In genomic region chr22:17844150-17844549, GRCh38 we compare ENCODE assay signal across 21 cellular contexts.
A peak's percentile ranks its signal among the peaks of the same experiment; 100 is the strongest.
DNase-seq lines count a peak whose midpoint lies in the region; ATAC-seq and TF ChIP-seq lines count a peak whose summit lies in the region.
"Had no signal": no experiment of that assay in that cellular context is flagged by ENCODE, and none has a peak within 500 bp of the region (broad histone marks: within the 10 kb centered on the region; RNA-seq: fewer than 3 reads in every experiment).

No MANE protein-coding gene starts in this region.

- H3K36me3 Mint-ChIP-seq in IgD-negative memory B cell: peaks cover 3% of the 10 kb centered on the region
- peaks cover 35 to 63% of the 10 kb centered on the region in 2 donors for H3K36me3 Mint-ChIP-seq in stimulated activated naive B cell treated with anti-CD40 and anti-IgM and Interleukin-4, amounts not matched to agents 10 μg/mL and 1 μg/mL and 100 μg/mL, for 72 hours

- intact Hi-C loops in esophagus squamous epithelium (cut with DNase I): no loop called here

- 67 to 76% methylated on average over 3 to 4 of the region's 5 CpGs for WGBS in esophagus squamous epithelium, 2 donors
- 90% methylated on average over 5 of the region's 5 CpGs for WGBS in smooth muscle cell (ENCODE audit: low lambda C conversion rate)

- peaks cover 0 to 4% (median 3%) of the 10 kb centered on the region in 3 donors for H3K4me1 Mint-ChIP-seq in IgD-negative memory B cell
- H3K4me1 Mint-ChIP-seq in stimulated activated naive B cell treated with anti-CD40 and anti-IgM and Interleukin-4, amounts not matched to agents 10 μg/mL and 1 μg/mL and 100 μg/mL, for 72 hours: peaks cover 0 to 2% of the 10 kb centered on the region in 2 donors

- peaks cover 34% of the 10 kb centered on the region for H4K20me1 ChIP-seq in BLaER1
- H4K20me1 ChIP-seq in smooth muscle cell (ENCODE audit: low read depth): no peaks in the 10 kb centered on the region

- no peak overlapping the region for H3K27ac ChIP-seq in BLaER1
- H3K27ac ChIP-seq in esophagus squamous epithelium: peak overlapping the region in 3 of 4 donors; percentile 25 to 89 (median 80)
- no peak overlapping the region for H3K27ac ChIP-seq in smooth muscle cell (ENCODE audit: low read depth)
- H3K27ac ChIP-seq: GM23248, KMS-11, SK-N-MC had no signal

- H3K27me3 Mint-ChIP-seq in IgD-negative memory B cell: no peaks in the 10 kb centered on the region
- no peaks in the 10 kb centered on the region for H3K27me3 Mint-ChIP-seq in stimulated activated naive B cell treated with anti-CD40 and anti-IgM and Interleukin-4, amounts not matched to agents 10 μg/mL and 1 μg/mL and 100 μg/mL, for 72 hours
- H3K27me3 Mint-ChIP-seq: CD4-positive, CD25-positive, alpha-beta regulatory T cell had no signal

- no peaks in the 10 kb centered on the region for H3K9me3 Mint-ChIP-seq in IgD-negative memory B cell
- no peaks in the 10 kb centered on the region for H3K9me3 Mint-ChIP-seq in stimulated activated naive B cell treated with anti-CD40 and anti-IgM and Interleukin-4, amounts not matched to agents 10 μg/mL and 1 μg/mL and 100 μg/mL, for 72 hours
- H3K9me3 Mint-ChIP-seq: CD4-positive, CD25-positive, alpha-beta regulatory T cell had no signal

- no peak overlapping the region for H3K4me3 ChIP-seq in BLaER1
- no peak overlapping the region for H3K4me3 ChIP-seq in esophagus squamous epithelium
- no peak overlapping the region for H3K4me3 ChIP-seq in smooth muscle cell
- H3K4me3 ChIP-seq: GM23248, HAP-1, SK-N-MC had no signal

- H3K27ac Mint-ChIP-seq in IgD-negative memory B cell: peak overlapping the region in 2 of 3 donors; percentile 37 to 76
- peak overlapping the region; percentile 68 for H3K27ac Mint-ChIP-seq in stimulated activated naive B cell treated with anti-CD40 and anti-IgM and Interleukin-4, amounts not matched to agents 10 μg/mL and 1 μg/mL and 100 μg/mL, for 72 hours

- TF ChIP-seq POLR2A in esophagus squamous epithelium (IDR thresholded peaks at IDR 0.05): no peak

- no peaks in the 10 kb centered on the region for H3F3A ChIP-seq in smooth muscle cell (ENCODE audit: low read depth)

- TF ChIP-seq CTCF in esophagus squamous epithelium (IDR thresholded peaks at IDR 0.05): no peak
- TF ChIP-seq CTCF in smooth muscle cell (IDR thresholded peaks at IDR 0.05; ENCODE audit: borderline replicate concordance, insufficient read depth, poor library complexity, severe bottlenecking): no peak

- H3K9me3 ChIP-seq in BLaER1 (no peaks in the 10 kb centered on the region), esophagus squamous epithelium (no peaks in the 10 kb centered on the region), smooth muscle cell (replicated peaks; ENCODE audit: low read depth) (no peaks in the 10 kb centered on the region)
- H3K9me3 ChIP-seq: BE2C, HAP-1 had no signal

- no peak overlapping the region for H3K4me3 Mint-ChIP-seq in IgD-negative memory B cell
- H3K4me3 Mint-ChIP-seq in stimulated activated naive B cell treated with anti-CD40 and anti-IgM and Interleukin-4, amounts not matched to agents 10 μg/mL and 1 μg/mL and 100 μg/mL, for 72 hours: no peak overlapping the region
- H3K4me3 Mint-ChIP-seq: CD4-positive, CD25-positive, alpha-beta regulatory T cell had no signal

- H3K9ac ChIP-seq in BLaER1: no peak overlapping the region
- H3K9ac ChIP-seq in smooth muscle cell (ENCODE audit: low read depth): no peak overlapping the region
- H3K9ac ChIP-seq: GM23248, KMS-11 had no signal

- H3K79me2 ChIP-seq in smooth muscle cell (ENCODE audit: low read depth): no peaks in the 10 kb centered on the region

- H2AFZ ChIP-seq in smooth muscle cell (ENCODE audit: low read depth): no peak overlapping the region
- H2AFZ ChIP-seq: GM23248 had no signal

- H3K27me3 ChIP-seq in BLaER1 (no peaks in the 10 kb centered on the region), esophagus squamous epithelium (no peaks in the 10 kb centered on the region), smooth muscle cell (ENCODE audit: low read depth) (no peaks in the 10 kb centered on the region)
- H3K27me3 ChIP-seq: BE2C had no signal

- no peak for ATAC-seq in stimulated activated naive B cell treated with anti-CD40 and anti-IgM and Interleukin-4, amounts not matched to agents 10 μg/mL and 1 μg/mL and 100 μg/mL, for 72 hours (replicated peaks)
- no peak for ATAC-seq in GM21526 (IDR thresholded peaks at IDR 0.05; ENCODE audit: low FRiP score, unreplicated experiment)
- no peak for ATAC-seq in HG03378 (IDR thresholded peaks at IDR 0.05; ENCODE audit: unreplicated experiment)
- no peak for ATAC-seq in GM18909 (IDR thresholded peaks at IDR 0.05; ENCODE audit: poor library complexity, unreplicated experiment)

- H3K4me2 ChIP-seq in BLaER1: peak overlapping the region; percentile 70
- H3K4me2 ChIP-seq in smooth muscle cell: no peak overlapping the region
- H3K4me2 ChIP-seq: KMS-11 had no signal

- DNase-seq in esophagus squamous epithelium (lab: John Stamatoyannopoulos, UW) (no peak), smooth muscle cell (lab: John Stamatoyannopoulos, UW; ENCODE audit: unreplicated experiment) (no peak)
- no peak for DNase-seq in stimulated activated naive B cell treated with anti-CD40 and anti-IgM and Interleukin-4, amounts not matched to agents 10 μg/mL and 1 μg/mL and 100 μg/mL, for 72 hours
- DNase-seq: BE2C; CD4-positive, CD25-positive, alpha-beta regulatory T cell; COR-L47; DMS79; GM23248; NCI-H1105; NCI-H2081; NCI-H446; NCI-H526 treated with DMSO at 0.1 percent for 48 hours; SHP77 had no signal

- H3K4me1 ChIP-seq in BLaER1 (peaks cover 75% of the 10 kb centered on the region), esophagus squamous epithelium (peaks cover 20 to 57% (median 40%) of the 10 kb centered on the region in 3 donors), smooth muscle cell (ENCODE audit: low read depth) (no peaks in the 10 kb centered on the region)
- H3K4me1 ChIP-seq: HAP-1 had no signal

- H3K36me3 ChIP-seq in BLaER1: peaks cover 16% of the 10 kb centered on the region
- peaks cover 0 to 28% (median 3%) of the 10 kb centered on the region in 3 donors for H3K36me3 ChIP-seq in esophagus squamous epithelium
- H3K36me3 ChIP-seq in smooth muscle cell (ENCODE audit: low read depth): no peaks in the 10 kb centered on the region
- H3K36me3 ChIP-seq: HAP-1 had no signal

Comparison
In these comparisons a context has a peak if more than half of its experiments do, and no peak if none do; other contexts are left out.
1. H3K27ac ChIP-seq: peak in esophagus squamous epithelium (3 of 4); none in BLaER1 (single experiment) and smooth muscle cell (single experiment).